7 cellular contexts compared by ENCODE assay signal in genomic region chr3:165196577-165197561, GRCh38. TPM values are rescaled to one million over a fixed set of nuclear protein-coding genes. Genes with fewer than 3 reads are reported as not detected.
DNase-seq lines count a peak whose midpoint lies in the region; ATAC-seq and TF ChIP-seq lines count a peak whose summit lies in the region.

No MANE protein-coding gene starts in this region.

- peak overlapping the region; percentile 83 to 99 for H3K4me3 Mint-ChIP-seq in H9

- H4K91ac ChIP-seq in H9 (ENCODE audit: insufficient read length, low read depth, low read length), result no peak overlapping the region

- no peak overlapping the region for H3K14ac ChIP-seq in H9 (ENCODE audit: insufficient read depth, low read length)

- H4K8ac ChIP-seq in H9 (replicated peaks; ENCODE audit: insufficient read length, low read depth, low read length), result no peak overlapping the region

- WGBS in H9 (ENCODE audit: extremely low coverage, insufficient read length, low lambda C conversion rate), result no CpG with 5 or more reads among the region's 52 CpGs

- no peaks in the 10 kb centered on the region; a peak in 1 of 5 replicates for H3K9me3 Mint-ChIP-seq in H9

- H2BK15ac ChIP-seq in H9 (ENCODE audit: low read depth, low read length), result no peak overlapping the region

- no peak overlapping the region for H2BK12ac ChIP-seq in H9 (ENCODE audit: insufficient read length, low read depth, low read length)

- H3K36me3 ChIP-seq in Peyer's patch, result no peaks in the 10 kb centered on the region

- H3K4me2 ChIP-seq in H9 (ENCODE audit: insufficient read depth, insufficient read length, low read length), result peak overlapping the region; percentile 91

- no peak overlapping the region for H3K23ac ChIP-seq in H9 (ENCODE audit: insufficient read length, low read depth, low read length)

- no peak overlapping the region for H3K27ac Mint-ChIP-seq in H9

- no peak overlapping the region for H3K56ac ChIP-seq in H9 (ENCODE audit: insufficient read length, low read depth, low read length)

- H3T11ph ChIP-seq in H9 (ENCODE audit: low read length), result no peak overlapping the region

- no peak overlapping the region for H4K5ac ChIP-seq in H9 (ENCODE audit: insufficient read length, low read depth, low read length)

- peaks cover 27% of the 10 kb centered on the region for H3K27me3 ChIP-seq in H9 (ENCODE audit: insufficient read depth, low read length)
- peaks cover 0 to 30% of the 10 kb centered on the region in 2 donors for H3K27me3 ChIP-seq in Peyer's patch

- no peak for ATAC-seq in GM21515 (IDR thresholded peaks at IDR 0.05; ENCODE audit: unreplicated experiment)

- H3K9ac ChIP-seq in H9 (ENCODE audit: extremely low read depth, insufficient read length, low read length), result peak overlapping the region; percentile 15

- H2BK5ac ChIP-seq in H9 (ENCODE audit: insufficient read length, low read length), result no peak overlapping the region

- H3K4ac ChIP-seq in H9 (ENCODE audit: low read depth, low read length), result no peak overlapping the region

- H3K23me2 ChIP-seq in H9 (ENCODE audit: insufficient read length, low read depth, low read length, poor library complexity, severe bottlenecking), result peaks cover 38% of the 10 kb centered on the region

- no peak overlapping the region for H3K27ac ChIP-seq in H9 (ENCODE audit: insufficient read length, low read depth, low read length)
- H3K27ac ChIP-seq in Peyer's patch, result peak overlapping the region in 1 of 4 donors; percentile 15

- H3K18ac ChIP-seq in H9 (ENCODE audit: insufficient read length, low read depth, low read length), result no peak overlapping the region

- H2BK20ac ChIP-seq in H9 (ENCODE audit: low read depth, low read length, poor library complexity, severe bottlenecking), result no peak overlapping the region

- H4K20me1 ChIP-seq in H9 (ENCODE audit: control insufficient read depth, insufficient read depth, insufficient read length), result no peaks in the 10 kb centered on the region

- H3K4me1 ChIP-seq in H9 (ENCODE audit: insufficient read depth, low read length) (no peaks in the 10 kb centered on the region; the same call in 1 of the 2 replicates), Peyer's patch (peaks cover 0 to 35% (median 0%) of the 10 kb centered on the region in 4 donors)

- H2AK5ac ChIP-seq in H9 (ENCODE audit: insufficient read length, low read length), result no peak overlapping the region

- H3K27me3 Mint-ChIP-seq in H9 (ENCODE audit: low read depth), result peaks cover 66% of the 10 kb centered on the region

- no peaks in the 10 kb centered on the region for H3K79me1 ChIP-seq in H9 (ENCODE audit: insufficient read depth, low read depth, low read length, poor library complexity, severe bottlenecking)

- H2AFZ ChIP-seq in H9 (ENCODE audit: low read length), result peak overlapping the region; percentile 78

- peak overlapping the region; percentile 1 to 56 (median 34) for H3K4me3 ChIP-seq in Peyer's patch

- no peaks in the 10 kb centered on the region for H3K79me2 ChIP-seq in H9 (ENCODE audit: insufficient read depth, low read length)

- H3K9me3 ChIP-seq in H9 (ENCODE audit: control insufficient read depth, low read depth, low read length), result no peaks in the 10 kb centered on the region
- H3K9me3 ChIP-seq in Peyer's patch, result no peaks in the 10 kb centered on the region

- no peaks in the 10 kb centered on the region for H3K36me3 Mint-ChIP-seq in H9 (ENCODE audit: insufficient read depth in 1 of 3, low read depth in 3 of 3)

- no peak overlapping the region for H2BK120ac ChIP-seq in H9 (ENCODE audit: low read depth, low read length, poor library complexity, severe bottlenecking)

- TF ChIP-seq CTCF in H9 (conservative IDR thresholded peaks at IDR 0.05) (no peak), Peyer's patch (IDR thresholded peaks at IDR 0.05) (no peak)

- DNase-seq in H9 (peak; percentile 38), Peyer's patch (peak in 1 of 3 donors; percentile 51), glomerular visceral epithelial cell (ENCODE audit: extremely low spot score) (peak; percentile 27), retina (peak; percentile 74), UCSD-AML1 (lab: John Stamatoyannopoulos, UW; ENCODE audit: unreplicated experiment) (no peak)
- no peak for DNase-seq in activated effector memory CD4-positive, alpha-beta T cell treated with Interleukin-2 at 50 U/mL for 16 hours

- peaks cover 34 to 38% of the 10 kb centered on the region in 2 experiments for H3K4me1 Mint-ChIP-seq in H9

- no peak for TF ChIP-seq POLR2A in Peyer's patch (IDR thresholded peaks at IDR 0.05)

RNA-seq across cellular contexts. Expression of gene SLITRK3, which starts 0.7 kb away (rescaled TPM):
- total RNA-seq in H9 (2021) (0.48 and 0.50 TPM in 2 replicates), Peyer's patch (under 1 TPM in 2 of 4 donors, not detected in 2; 0.19 to 0.27 TPM)

Comparison
In these comparisons a context has a peak if more than half of its experiments do, and no peak if none do; other contexts are left out.
1. DNase-seq: peak in H9 (single experiment), glomerular visceral epithelial cell (single experiment) and retina (single experiment); none in activated effector memory CD4-positive, alpha-beta T cell treated with Interleukin-2 at 50 U/mL for 16 hours (single experiment) and UCSD-AML1 (single experiment).